8 cellular contexts compared by ENCODE assay signal in genomic region chr12:117874842-117875434, GRCh38.
DNase-seq lines count a peak whose midpoint lies in the region; ATAC-seq and TF ChIP-seq lines count a peak whose summit lies in the region.

No MANE protein-coding gene starts in this region.

- H3K9ac ChIP-seq in mammary epithelial cell (ENCODE audit: insufficient read depth, low read length), result no peak overlapping the region

- H3K36me3 Mint-ChIP-seq in CD4-positive, alpha-beta memory T cell, result no peaks in the 10 kb centered on the region

- peak overlapping the region in 7 of 8 donors; percentile 27 to 77 (median 54) for H3K4me3 Mint-ChIP-seq in CD4-positive, alpha-beta memory T cell

- H3K4me2 ChIP-seq in mammary epithelial cell (ENCODE audit: insufficient read depth, low read depth, low read length), result no peak overlapping the region

- H3K4me3 ChIP-seq in CD4-positive, alpha-beta memory T cell (ENCODE audit: low read length in 2 of 2), result no peak overlapping the region
- H3K4me3 ChIP-seq in WI38 (ENCODE audit: low read depth, low read length) (no peak overlapping the region), mammary epithelial cell (replicated peaks in 1 of 3; ENCODE audit: insufficient read depth in 1 of 3, low read depth in 2 of 3, low read length in 3 of 3) (no peak overlapping the region)

- intact Hi-C loops in CD4-positive, alpha-beta memory T cell (cut with micrococcal nuclease), result loop anchor here (1.0 to 2.0 kb wide), 3 partner anchors 159 to 502 kb away; partner anchors contain the start of gene SUDS3
- intact Hi-C loops in mammary epithelial cell (cut with micrococcal nuclease), result loop anchor here (1.0 to 5.0 kb wide), 6 partner anchors 142 to 502 kb away; partner anchors contain the start of genes PEBP1, RFC5 and SUDS3

- H3K27ac ChIP-seq in CD4-positive, alpha-beta memory T cell (ENCODE audit: low read depth, low read length), result peak overlapping the region; percentile 21
- no peak overlapping the region for H3K27ac ChIP-seq in mammary epithelial cell (ENCODE audit: insufficient read depth, low read depth, low read length)

- no peaks in the 10 kb centered on the region for H3K36me3 ChIP-seq in CD4-positive, alpha-beta memory T cell (ENCODE audit: insufficient read depth, low read length)
- H3K36me3 ChIP-seq in mammary epithelial cell (ENCODE audit: insufficient read depth, low read length), result no peaks in the 10 kb centered on the region

- H2AFZ ChIP-seq in mammary epithelial cell (ENCODE audit: low read depth, low read length), result no peak overlapping the region

- H3K4me1 Mint-ChIP-seq in CD4-positive, alpha-beta memory T cell, result peaks cover 6 to 14% (median 10%) of the 10 kb centered on the region in 4 donors

- peaks cover 3 to 13% of the 10 kb centered on the region in 2 donors for H3K27me3 Mint-ChIP-seq in CD4-positive, alpha-beta memory T cell

- peak; percentile 87 for TF ChIP-seq CTCF in WI38 (IDR thresholded peaks at IDR 0.05; ENCODE audit: low read depth, low read length)
- peak; percentile 70 to 80 for TF ChIP-seq CTCF in mammary epithelial cell (conservative IDR thresholded peaks at IDR 0.05 in 1 of 2, IDR thresholded peaks at IDR 0.05 in 1 of 2; ENCODE audit: extremely low read depth in 1 of 2, insufficient read depth in 1 of 2, low read depth in 1 of 2, low read length in 2 of 2)

- 34% methylated on average over 17 of the region's 19 CpGs for WGBS in mammary epithelial cell (ENCODE audit: low coverage, missing lambda C conversion rate)

- no TSS peak for BruUV-seq in mammary epithelial cell (replicated peaks; lab: Mats Ljungman, UMichigan)

- no peaks in the 10 kb centered on the region for H4K20me1 ChIP-seq in mammary epithelial cell (ENCODE audit: insufficient read depth, low read length)

- dilution Hi-C loops in mammary epithelial cell (cut with HindIII; ENCODE audit: low sequenced_read_pairs), result no loop called here

- POLR2A ChIA-PET in CD4-positive, alpha-beta memory T cell (lab: Charles Lee; ENCODE audit: partially characterized antibody), result interaction anchor here (0.9 to 1.9 kb wide), 4 partner anchors 159 to 501 kb away, joined by 3 to 11 read pairs (median 4); partner anchors contain the start of gene SUDS3

- peaks cover 6% of the 10 kb centered on the region for H3K4me1 ChIP-seq in CD4-positive, alpha-beta memory T cell (ENCODE audit: insufficient read depth, low read length)
- no peaks in the 10 kb centered on the region for H3K4me1 ChIP-seq in mammary epithelial cell (ENCODE audit: insufficient read depth, low read length)

- ATAC-seq in GM21619 (IDR thresholded peaks at IDR 0.05; ENCODE audit: unreplicated experiment), result peak; percentile 69
- ATAC-seq in GM21825 (IDR thresholded peaks at IDR 0.05; ENCODE audit: unreplicated experiment), result no peak

- H3K27ac Mint-ChIP-seq in CD4-positive, alpha-beta memory T cell, result peak overlapping the region in 6 of 7 donors; percentile 59 to 93 (median 86)

- no peaks in the 10 kb centered on the region for H3K9me3 Mint-ChIP-seq in CD4-positive, alpha-beta memory T cell

- H3K27me3 ChIP-seq in CD4-positive, alpha-beta memory T cell (ENCODE audit: insufficient read depth, low read length), result no peaks in the 10 kb centered on the region
- H3K27me3 ChIP-seq in mammary epithelial cell (ENCODE audit: insufficient read depth, low read length), result no peaks in the 10 kb centered on the region

- no peaks in the 10 kb centered on the region for H3K79me2 ChIP-seq in mammary epithelial cell (ENCODE audit: insufficient read depth, low read length)

- in situ Hi-C loops in mammary epithelial cell (cut with MboI; ENCODE audit: low sequenced_read_pairs in 2 of 2), result loop anchor here in 1 of 2 donors (10.0 kb wide), 1 partner anchor 160 kb away; no protein-coding TSS in a partner anchor

- H3K9me3 ChIP-seq in CD4-positive, alpha-beta memory T cell (ENCODE audit: control insufficient read depth in 1 of 2, low read length in 2 of 2), result no peaks in the 10 kb centered on the region
- H3K9me3 ChIP-seq in mammary epithelial cell (replicated peaks; ENCODE audit: insufficient read depth, low read length), result no peaks in the 10 kb centered on the region

- CTCF ChIA-PET in CD4-positive, alpha-beta memory T cell (lab: Charles Lee; ENCODE audit: partially characterized antibody), result interaction anchor here (0.5 to 3.8 kb wide), 22 partner anchors 9 to 1670 kb away, joined by 3 to 50 read pairs (median 4); partner anchors contain the start of genes RFC5 and SUDS3
- CTCF ChIA-PET in mammary epithelial cell (lab: Charles Lee; ENCODE audit: low non-redundant PET), result interaction anchor here (1.0 kb wide), 1 partner anchor 160 kb away, joined by 7 read pairs; no protein-coding TSS in a partner anchor

- peak; percentile 50 to 67 (median 62) for DNase-seq in CD4-positive, alpha-beta memory T cell
- DNase-seq in NCI-H187 treated with DMSO at 0.1 percent for 48 hours (lab: John Stamatoyannopoulos, UW) (peak; percentile 47), mammary epithelial cell (peak; percentile 32), kidney glomerular epithelial cell (lab: John Stamatoyannopoulos, UW) (peak; percentile 51)
- peak; percentile 78 to 82 for DNase-seq in stimulated activated CD4-positive, alpha-beta T cell treated with anti-CD3 and anti-CD28 coated beads, Interleukin-2, amount 100 ng/mL, for 24 hours
